1 cellular context compared by ENCODE assay signal in genomic region chr1:43653339-43653738, GRCh38.
TF ChIP-seq lines count a peak whose summit lies in the region.

No MANE protein-coding gene starts in this region.

TF ChIP-seq in HCT116, 20 proteins besides CTCF, POLR2A, EP300 and RAD21 (continued from another document):
- TF ChIP-seq, protein P1, sequence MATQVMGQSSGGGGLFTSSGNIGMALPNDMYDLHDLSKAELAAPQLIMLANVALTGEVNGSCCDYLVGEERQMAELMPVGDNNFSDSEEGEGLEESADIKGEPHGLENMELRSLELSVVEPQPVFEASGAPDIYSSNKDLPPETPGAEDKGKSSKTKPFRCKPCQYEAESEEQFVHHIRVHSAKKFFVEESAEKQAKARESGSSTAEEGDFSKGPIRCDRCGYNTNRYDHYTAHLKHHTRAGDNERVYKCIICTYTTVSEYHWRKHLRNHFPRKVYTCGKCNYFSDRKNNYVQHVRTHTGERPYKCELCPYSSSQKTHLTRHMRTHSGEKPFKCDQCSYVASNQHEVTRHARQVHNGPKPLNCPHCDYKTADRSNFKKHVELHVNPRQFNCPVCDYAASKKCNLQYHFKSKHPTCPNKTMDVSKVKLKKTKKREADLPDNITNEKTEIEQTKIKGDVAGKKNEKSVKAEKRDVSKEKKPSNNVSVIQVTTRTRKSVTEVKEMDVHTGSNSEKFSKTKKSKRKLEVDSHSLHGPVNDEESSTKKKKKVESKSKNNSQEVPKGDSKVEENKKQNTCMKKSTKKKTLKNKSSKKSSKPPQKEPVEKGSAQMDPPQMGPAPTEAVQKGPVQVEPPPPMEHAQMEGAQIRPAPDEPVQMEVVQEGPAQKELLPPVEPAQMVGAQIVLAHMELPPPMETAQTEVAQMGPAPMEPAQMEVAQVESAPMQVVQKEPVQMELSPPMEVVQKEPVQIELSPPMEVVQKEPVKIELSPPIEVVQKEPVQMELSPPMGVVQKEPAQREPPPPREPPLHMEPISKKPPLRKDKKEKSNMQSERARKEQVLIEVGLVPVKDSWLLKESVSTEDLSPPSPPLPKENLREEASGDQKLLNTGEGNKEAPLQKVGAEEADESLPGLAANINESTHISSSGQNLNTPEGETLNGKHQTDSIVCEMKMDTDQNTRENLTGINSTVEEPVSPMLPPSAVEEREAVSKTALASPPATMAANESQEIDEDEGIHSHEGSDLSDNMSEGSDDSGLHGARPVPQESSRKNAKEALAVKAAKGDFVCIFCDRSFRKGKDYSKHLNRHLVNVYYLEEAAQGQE (IDR thresholded peaks at IDR 0.05; ENCODE audit: low read depth), result no peak
- no peak for TF ChIP-seq CBX3 (IDR thresholded peaks at IDR 0.05; ENCODE audit: low read depth)
- no peak for TF ChIP-seq EGR1 (IDR thresholded peaks at IDR 0.05; ENCODE audit: low read depth)
- no peak for TF ChIP-seq ZFX (IDR thresholded peaks at IDR 0.05)
- no peak for TF ChIP-seq ELF1 (IDR thresholded peaks at IDR 0.05; ENCODE audit: borderline replicate concordance, low read depth)
- TF ChIP-seq SP1 (IDR thresholded peaks at IDR 0.05; ENCODE audit: low read depth), result no peak
- no peak for TF ChIP-seq POLR2AphosphoS5 (IDR thresholded peaks at IDR 0.05; ENCODE audit: low read depth, low read length)
- TF ChIP-seq TCF7L2 (IDR thresholded peaks at IDR 0.05; ENCODE audit: borderline replicate concordance, extremely low read depth, insufficient read depth, insufficient read length), result no peak
- TF ChIP-seq, protein P2, sequence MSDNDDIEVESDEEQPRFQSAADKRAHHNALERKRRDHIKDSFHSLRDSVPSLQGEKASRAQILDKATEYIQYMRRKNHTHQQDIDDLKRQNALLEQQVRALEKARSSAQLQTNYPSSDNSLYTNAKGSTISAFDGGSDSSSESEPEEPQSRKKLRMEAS (IDR thresholded peaks at IDR 0.05), result no peak
